1 cellular context compared by ENCODE assay signal in genomic region chr10:112958275-112958995, GRCh38.
TF ChIP-seq lines count a peak whose summit lies in the region.

No MANE protein-coding gene starts in this region.

TF ChIP-seq in HEK293, 187 proteins besides CTCF, POLR2A, EP300 and RAD21 (continued from another document and continues in another):
- TF ChIP-seq ZBTB49 (tag by site-specific recombination; IDR thresholded peaks at IDR 0.05; ENCODE audit: low read depth) (no peak), YY2 (tag by site-specific recombination; IDR thresholded peaks at IDR 0.05) (no peak), ZNF843 (tag by site-specific recombination; IDR thresholded peaks at IDR 0.05) (peak; percentile 91), FEZF1 (tag by site-specific recombination; IDR thresholded peaks at IDR 0.05) (peak; percentile 83), ZNF155 (tag by site-specific recombination; IDR thresholded peaks at IDR 0.05) (no peak), ZNF791 (tag by site-specific recombination; IDR thresholded peaks at IDR 0.05) (no peak), ZBTB20 (tag by site-specific recombination; IDR thresholded peaks at IDR 0.05) (no peak), ATF2 (tag by site-specific recombination; IDR thresholded peaks at IDR 0.05; ENCODE audit: low read depth) (no peak), ZNF549 (tag by site-specific recombination; IDR thresholded peaks at IDR 0.05) (no peak), ZNF354C (tag by site-specific recombination; IDR thresholded peaks at IDR 0.05; ENCODE audit: borderline replicate concordance, low read depth) (no peak), ZFP3 (tag by site-specific recombination; IDR thresholded peaks at IDR 0.05; ENCODE audit: low read depth) (no peak), ZNF394 (tag by site-specific recombination; IDR thresholded peaks at IDR 0.05; ENCODE audit: borderline replicate concordance) (no peak), HOXD13 (CRISPR knock-in tag; IDR thresholded peaks at IDR 0.05; ENCODE audit: borderline replicate concordance) (no peak), ZNF792 (tag by site-specific recombination; IDR thresholded peaks at IDR 0.05) (no peak), MEIS1 (CRISPR knock-in tag; IDR thresholded peaks at IDR 0.05; ENCODE audit: borderline replicate concordance) (no peak), BCL11B (tag by site-specific recombination; IDR thresholded peaks at IDR 0.05; ENCODE audit: low read depth) (peak; percentile 12; the same call in 1 of the 2 replicates), ZNF24 (tag by site-specific recombination; IDR thresholded peaks at IDR 0.05) (peak; percentile 83), ZNF341 (tag by site-specific recombination; IDR thresholded peaks at IDR 0.05; ENCODE audit: low read depth) (no peak), ZNF10 (tag by site-specific recombination; IDR thresholded peaks at IDR 0.05) (peak; percentile 9; the same call in 1 of the 2 replicates), BCL11A (tag by site-specific recombination; IDR thresholded peaks at IDR 0.05; ENCODE audit: low read depth) (peak; percentile 86; the same call in 1 of the 2 replicates), GFI1B (tag by site-specific recombination; IDR thresholded peaks at IDR 0.05) (peak; percentile 52; the same call in 1 of the 2 replicates), ZNF513 (tag by site-specific recombination; IDR thresholded peaks at IDR 0.05) (no peak), ZNF558 (tag by site-specific recombination; IDR thresholded peaks at IDR 0.05) (no peak), ZNF510 (tag by site-specific recombination; IDR thresholded peaks at IDR 0.05; ENCODE audit: insufficient replicate concordance) (no peak), ZNF449 (tag by site-specific recombination; IDR thresholded peaks at IDR 0.05) (no peak), GLIS1 (tag by site-specific recombination; IDR thresholded peaks at IDR 0.05) (peak; percentile 61), SCRT1 (tag by site-specific recombination; IDR thresholded peaks at IDR 0.05; ENCODE audit: borderline replicate concordance) (peak; percentile 48; the same call in 1 of the 2 replicates), ZEB2 (tag by site-specific recombination; IDR thresholded peaks at IDR 0.05) (peak; percentile 92), ZNF776 (tag by site-specific recombination; IDR thresholded peaks at IDR 0.05; ENCODE audit: borderline replicate concordance) (no peak), ZNF561 (tag by site-specific recombination; IDR thresholded peaks at IDR 0.05; ENCODE audit: borderline replicate concordance) (no peak), ZIC2 (tag by site-specific recombination; IDR thresholded peaks at IDR 0.05) (peak; percentile 73), ZBTB21 (tag by site-specific recombination; IDR thresholded peaks at IDR 0.05) (no peak), ZNF585B (tag by site-specific recombination; IDR thresholded peaks at IDR 0.05) (no peak), ZNF18 (tag by site-specific recombination; IDR thresholded peaks at IDR 0.05) (peak; percentile 40), MZF1 (tag by site-specific recombination; IDR thresholded peaks at IDR 0.05; ENCODE audit: borderline replicate concordance) (no peak), ZNF473 (tag by site-specific recombination; IDR thresholded peaks at IDR 0.05) (no peak), GLIS2 (tag by site-specific recombination; IDR thresholded peaks at IDR 0.05) (no peak), OVOL3 (tag by site-specific recombination; IDR thresholded peaks at IDR 0.05) (peak; percentile 63; the same call in 1 of the 2 replicates), ZFHX2 (tag by site-specific recombination; conservative IDR thresholded peaks at IDR 0.05) (peak; percentile 77)
- TF ChIP-seq, protein P1, sequence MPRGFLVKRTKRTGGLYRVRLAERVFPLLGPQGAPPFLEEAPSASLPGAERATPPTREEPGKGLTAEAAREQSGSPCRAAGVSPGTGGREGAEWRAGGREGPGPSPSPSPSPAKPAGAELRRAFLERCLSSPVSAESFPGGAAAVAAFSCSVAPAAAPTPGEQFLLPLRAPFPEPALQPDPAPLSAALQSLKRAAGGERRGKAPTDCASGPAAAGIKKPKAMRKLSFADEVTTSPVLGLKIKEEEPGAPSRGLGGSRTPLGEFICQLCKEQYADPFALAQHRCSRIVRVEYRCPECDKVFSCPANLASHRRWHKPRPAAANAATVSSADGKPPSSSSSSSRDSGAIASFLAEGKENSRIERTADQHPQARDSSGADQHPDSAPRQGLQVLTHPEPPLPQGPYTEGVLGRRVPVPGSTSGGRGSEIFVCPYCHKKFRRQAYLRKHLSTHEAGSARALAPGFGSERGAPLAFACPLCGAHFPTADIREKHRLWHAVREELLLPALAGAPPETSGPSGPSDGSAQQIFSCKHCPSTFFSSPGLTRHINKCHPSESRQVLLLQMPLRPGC (tag by site-specific recombination; IDR thresholded peaks at IDR 0.05), result peak; percentile 93
- TF ChIP-seq, protein P2, sequence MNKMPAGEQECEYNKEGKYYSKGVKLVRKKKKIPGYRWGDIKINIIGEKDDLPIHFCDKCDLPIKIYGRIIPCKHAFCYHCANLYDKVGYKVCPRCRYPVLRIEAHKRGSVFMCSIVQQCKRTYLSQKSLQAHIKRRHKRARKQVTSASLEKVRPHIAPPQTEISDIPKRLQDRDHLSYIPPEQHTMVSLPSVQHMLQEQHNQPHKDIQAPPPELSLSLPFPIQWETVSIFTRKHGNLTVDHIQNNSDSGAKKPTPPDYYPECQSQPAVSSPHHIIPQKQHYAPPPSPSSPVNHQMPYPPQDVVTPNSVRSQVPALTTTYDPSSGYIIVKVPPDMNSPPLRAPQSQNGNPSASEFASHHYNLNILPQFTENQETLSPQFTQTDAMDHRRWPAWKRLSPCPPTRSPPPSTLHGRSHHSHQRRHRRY (tag by site-specific recombination; IDR thresholded peaks at IDR 0.05), result no peak
- TF ChIP-seq, protein P3, sequence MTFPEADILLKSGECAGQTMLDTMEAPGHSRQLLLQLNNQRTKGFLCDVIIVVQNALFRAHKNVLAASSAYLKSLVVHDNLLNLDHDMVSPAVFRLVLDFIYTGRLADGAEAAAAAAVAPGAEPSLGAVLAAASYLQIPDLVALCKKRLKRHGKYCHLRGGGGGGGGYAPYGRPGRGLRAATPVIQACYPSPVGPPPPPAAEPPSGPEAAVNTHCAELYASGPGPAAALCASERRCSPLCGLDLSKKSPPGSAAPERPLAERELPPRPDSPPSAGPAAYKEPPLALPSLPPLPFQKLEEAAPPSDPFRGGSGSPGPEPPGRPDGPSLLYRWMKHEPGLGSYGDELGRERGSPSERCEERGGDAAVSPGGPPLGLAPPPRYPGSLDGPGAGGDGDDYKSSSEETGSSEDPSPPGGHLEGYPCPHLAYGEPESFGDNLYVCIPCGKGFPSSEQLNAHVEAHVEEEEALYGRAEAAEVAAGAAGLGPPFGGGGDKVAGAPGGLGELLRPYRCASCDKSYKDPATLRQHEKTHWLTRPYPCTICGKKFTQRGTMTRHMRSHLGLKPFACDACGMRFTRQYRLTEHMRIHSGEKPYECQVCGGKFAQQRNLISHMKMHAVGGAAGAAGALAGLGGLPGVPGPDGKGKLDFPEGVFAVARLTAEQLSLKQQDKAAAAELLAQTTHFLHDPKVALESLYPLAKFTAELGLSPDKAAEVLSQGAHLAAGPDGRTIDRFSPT (tag by site-specific recombination; IDR thresholded peaks at IDR 0.05), result peak; percentile 92
- TF ChIP-seq, protein P4, sequence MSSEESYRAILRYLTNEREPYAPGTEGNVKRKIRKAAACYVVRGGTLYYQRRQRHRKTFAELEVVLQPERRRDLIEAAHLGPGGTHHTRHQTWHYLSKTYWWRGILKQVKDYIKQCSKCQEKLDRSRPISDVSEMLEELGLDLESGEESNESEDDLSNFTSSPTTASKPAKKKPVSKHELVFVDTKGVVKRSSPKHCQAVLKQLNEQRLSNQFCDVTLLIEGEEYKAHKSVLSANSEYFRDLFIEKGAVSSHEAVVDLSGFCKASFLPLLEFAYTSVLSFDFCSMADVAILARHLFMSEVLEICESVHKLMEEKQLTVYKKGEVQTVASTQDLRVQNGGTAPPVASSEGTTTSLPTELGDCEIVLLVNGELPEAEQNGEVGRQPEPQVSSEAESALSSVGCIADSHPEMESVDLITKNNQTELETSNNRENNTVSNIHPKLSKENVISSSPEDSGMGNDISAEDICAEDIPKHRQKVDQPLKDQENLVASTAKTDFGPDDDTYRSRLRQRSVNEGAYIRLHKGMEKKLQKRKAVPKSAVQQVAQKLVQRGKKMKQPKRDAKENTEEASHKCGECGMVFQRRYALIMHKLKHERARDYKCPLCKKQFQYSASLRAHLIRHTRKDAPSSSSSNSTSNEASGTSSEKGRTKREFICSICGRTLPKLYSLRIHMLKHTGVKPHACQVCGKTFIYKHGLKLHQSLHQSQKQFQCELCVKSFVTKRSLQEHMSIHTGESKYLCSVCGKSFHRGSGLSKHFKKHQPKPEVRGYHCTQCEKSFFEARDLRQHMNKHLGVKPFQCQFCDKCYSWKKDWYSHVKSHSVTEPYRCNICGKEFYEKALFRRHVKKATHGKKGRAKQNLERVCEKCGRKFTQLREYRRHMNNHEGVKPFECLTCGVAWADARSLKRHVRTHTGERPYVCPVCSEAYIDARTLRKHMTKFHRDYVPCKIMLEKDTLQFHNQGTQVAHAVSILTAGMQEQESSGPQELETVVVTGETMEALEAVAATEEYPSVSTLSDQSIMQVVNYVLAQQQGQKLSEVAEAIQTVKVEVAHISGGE (tag by site-specific recombination; conservative IDR thresholded peaks at IDR 0.05; ENCODE audit: low read depth), result no peak
